Comparison of ENCODE assay signal across 7 cellular contexts in genomic region chr5:50393925-50394609, GRCh38. TPM values are rescaled to one million over a fixed set of nuclear protein-coding genes. Genes with fewer than 3 reads are reported as not detected.
DNase-seq lines count a peak whose midpoint lies in the region; TF ChIP-seq lines count a peak whose summit lies in the region.
"Not testable (repeated sequence)": the region's sequence is repeated elsewhere in the genome, so short reads cannot be mapped to it uniquely, and the experiment has no call there.

No MANE protein-coding gene starts in this region.

- H3K4me2 ChIP-seq in GM23248 (ENCODE audit: unreplicated experiment): not testable (repeated sequence)

- H3K4me1 Mint-ChIP-seq in activated CD4-positive, alpha-beta memory T cell treated with anti-CD3 and anti-CD28 coated beads for 36 hours (ENCODE audit: low read depth): peaks cover 27% of the 10 kb centered on the region

- H2AFZ ChIP-seq in GM23248: not testable (repeated sequence)

- not testable (repeated sequence) for H3K4me3 Mint-ChIP-seq in activated CD4-positive, alpha-beta memory T cell treated with anti-CD3 and anti-CD28 coated beads for 36 hours

- not testable (repeated sequence) for H4K20me1 ChIP-seq in GM23248 (ENCODE audit: insufficient read depth)

- peak overlapping the region; percentile 5 for H3K27ac Mint-ChIP-seq in activated CD4-positive, alpha-beta memory T cell treated with anti-CD3 and anti-CD28 coated beads for 36 hours

- not testable (repeated sequence) for H3K79me2 ChIP-seq in GM23248 (ENCODE audit: insufficient read depth)

- POLR2A ChIA-PET in activated CD4-positive, alpha-beta memory T cell treated with anti-CD3 and anti-CD28 coated beads for 36 hours (lab: Charles Lee): not testable (repeated sequence)

- TF ChIP-seq CTCF in AG09309 (IDR thresholded peaks at IDR 0.05; ENCODE audit: control insufficient read depth, insufficient read depth, low read depth, low read length, missing control alignments); choroid plexus epithelial cell (conservative IDR thresholded peaks at IDR 0.05; ENCODE audit: low read depth, low read length); foreskin fibroblast (IDR thresholded peaks at IDR 0.05; ENCODE audit: low read depth, low read length); neutrophil (IDR thresholded peaks at IDR 0.05): not testable (repeated sequence)

- not testable (repeated sequence) for H3F3A ChIP-seq in GM23248 (ENCODE audit: insufficient read depth)

- intact Hi-C loops in activated CD4-positive, alpha-beta memory T cell treated with anti-CD3 and anti-CD28 coated beads for 36 hours (cut with micrococcal nuclease): not testable (repeated sequence)

- in situ Hi-C loops in GM23248 (cut with MboI): not testable (repeated sequence)

- H3K27me3 ChIP-seq in GM23248 (replicated peaks; ENCODE audit: insufficient read depth); MG63; neutrophil: not testable (repeated sequence)

- not testable (repeated sequence) for H3K9ac ChIP-seq in GM23248

- WGBS in GM23248 (ENCODE audit: low coverage in 1 of 2, low lambda C conversion rate in 2 of 2, missing lambda C conversion rate in 2 of 2), 2 experiments: 4 to 14% methylated on average over 2 of the region's 2 CpGs

- not testable (repeated sequence) for H3K9me3 ChIP-seq in GM23248 (ENCODE audit: low read depth); MG63; neutrophil

- peaks cover 19% of the 10 kb centered on the region for H3K9me3 Mint-ChIP-seq in activated CD4-positive, alpha-beta memory T cell treated with anti-CD3 and anti-CD28 coated beads for 36 hours

- not testable (repeated sequence) for H3K36me3 ChIP-seq in GM23248 (ENCODE audit: low read depth); MG63
- peaks cover 60% of the 10 kb centered on the region for H3K36me3 ChIP-seq in neutrophil

- not testable (repeated sequence) for H3K27me3 Mint-ChIP-seq in activated CD4-positive, alpha-beta memory T cell treated with anti-CD3 and anti-CD28 coated beads for 36 hours

- H3K27ac ChIP-seq in GM23248: not testable (repeated sequence)
- H3K27ac ChIP-seq in neutrophil: peak overlapping the region; percentile 18

- not testable (repeated sequence) for H3K4me1 ChIP-seq in GM23248 (ENCODE audit: insufficient read depth); neutrophil (ENCODE audit: control insufficient read depth in 1 of 2, insufficient read depth in 1 of 2, low read depth in 1 of 2, low read length in 1 of 2)

- H3K9me2 ChIP-seq in GM23248 (ENCODE audit: insufficient read depth): not testable (repeated sequence)

- not testable (repeated sequence) for H3K4me3 ChIP-seq in AG09309 (ENCODE audit: control insufficient read depth, low read depth, low read length); GM23248; MG63; choroid plexus epithelial cell (ENCODE audit: low read depth, low read length); foreskin fibroblast (ENCODE audit: low read depth in 1 of 2, low read length in 2 of 2); neutrophil (ENCODE audit: low read depth in 1 of 2, low read length in 1 of 2)

- CTCF ChIA-PET in activated CD4-positive, alpha-beta memory T cell treated with anti-CD3 and anti-CD28 coated beads for 36 hours (lab: Charles Lee): not testable (repeated sequence)

- DNase-seq in AG09309 (ENCODE audit: low read depth): peak; percentile 33
- DNase-seq in GM23248: peak; percentile 77
- DNase-seq in MG63: peak; percentile 45
- not testable (repeated sequence) for DNase-seq in activated CD4-positive, alpha-beta memory T cell treated with anti-CD3 and anti-CD28 coated beads for 36 hours
- peak; percentile 32 for DNase-seq in choroid plexus epithelial cell (ENCODE audit: low read depth)
- DNase-seq in foreskin fibroblast: peak; percentile 24 to 55

- H3K36me3 Mint-ChIP-seq in activated CD4-positive, alpha-beta memory T cell treated with anti-CD3 and anti-CD28 coated beads for 36 hours: peaks cover 53% of the 10 kb centered on the region

RNA-seq across cellular contexts. Expression of gene EMB, which starts 47.0 kb away (rescaled TPM):
- total RNA-seq in GM23248 (2014; rRNA removed; shearing (Covaris generic)): 0.22 TPM in 1 of 2 replicates, not detected in the other
- 0.20 TPM in 1 of 2 replicates, not detected in the other for polyA plus RNA-seq in GM23248 (2016; fragmentation: Nextera tagmentation; extraction: Ambion mirVana)
- total RNA-seq in MG63 (2014; rRNA removed; shearing (Covaris generic); ENCODE audit: low replicate concordance): 4.1 and 5.8 TPM in 2 replicates
- total RNA-seq in activated CD4-positive, alpha-beta memory T cell treated with anti-CD3 and anti-CD28 coated beads for 36 hours: 10 to 100 TPM; 87.6 to 90.2 TPM

Comparison
In these comparisons a context has a peak if more than half of its experiments do, and no peak if none do; other contexts are left out.
1. RNA of gene EMB, which starts 47.0 kb away (total RNA-seq): 87.6 to 90.2 TPM in activated CD4-positive, alpha-beta memory T cell treated with anti-CD3 and anti-CD28 coated beads for 36 hours; 4.1 to 5.8 TPM in MG63 and 0.22 TPM in GM23248; every median in the first group is over 10 times any median in the second.